ENCODE assay signal across 8 cellular contexts in genomic region chr2:127080226-127080940, GRCh38. TPM values are rescaled to one million over a fixed set of nuclear protein-coding genes. Genes with fewer than 3 reads are reported as not detected.
DNase-seq lines count a peak whose midpoint lies in the region; ATAC-seq and TF ChIP-seq lines count a peak whose summit lies in the region.

No MANE protein-coding gene starts in this region.

- H3K27ac ChIP-seq in CD4-positive, alpha-beta memory T cell (ENCODE audit: low read depth, low read length), result peak overlapping the region; percentile 83
- no peak overlapping the region for H3K27ac ChIP-seq in mesendoderm (ENCODE audit: low read depth, low read length)
- H3K27ac ChIP-seq in upper lobe of right lung, result peak overlapping the region; percentile 66

- no peak overlapping the region for H2BK15ac ChIP-seq in mesendoderm (replicated peaks; ENCODE audit: low read depth)

- H4K5ac ChIP-seq in mesendoderm (ENCODE audit: low read length), result no peak overlapping the region

- H3K9ac ChIP-seq in mesendoderm (ENCODE audit: low read length), result no peak overlapping the region

- peaks cover 7% of the 10 kb centered on the region for H3K79me1 ChIP-seq in mesendoderm (ENCODE audit: low read length)

- intact Hi-C loops in CD4-positive, alpha-beta memory T cell (cut with micrococcal nuclease), result loop anchor here (2.0 to 10.0 kb wide), 4 partner anchors 56 to 444 kb away; partner anchors contain the start of genes ERCC3, IWS1 and PROC
- intact Hi-C loops in upper lobe of right lung (cut with DNase I), result no loop called here

- H3K27me3 ChIP-seq in CD4-positive, alpha-beta memory T cell (ENCODE audit: insufficient read depth, low read length), result no peaks in the 10 kb centered on the region
- H3K27me3 ChIP-seq in mesendoderm (ENCODE audit: insufficient read depth, low read length, poor library complexity) (no peaks in the 10 kb centered on the region), upper lobe of right lung (no peaks in the 10 kb centered on the region)

- no peak overlapping the region for H4K8ac ChIP-seq in mesendoderm (ENCODE audit: low read depth, low read length)

- H3K9me3 ChIP-seq in CD4-positive, alpha-beta memory T cell (ENCODE audit: control insufficient read depth in 1 of 2, low read length in 2 of 2), result no peaks in the 10 kb centered on the region
- no peaks in the 10 kb centered on the region for H3K9me3 ChIP-seq in upper lobe of right lung

- POLR2A ChIA-PET in CD4-positive, alpha-beta memory T cell (lab: Charles Lee; ENCODE audit: partially characterized antibody), result interaction anchor here (0.6 to 7.9 kb wide), 9 partner anchors 14 to 1010 kb away, joined by 3 to 72 read pairs (median 4); partner anchors contain the start of genes BIN1, ERCC3, IWS1 and UGGT1

- no peak overlapping the region for H3K23ac ChIP-seq in mesendoderm (ENCODE audit: low read length)

- ATAC-seq in HG02798 (IDR thresholded peaks at IDR 0.05; ENCODE audit: poor library complexity, unreplicated experiment) (peak; percentile 17), upper lobe of right lung (peak; percentile 40), GM18861 (IDR thresholded peaks at IDR 0.05; ENCODE audit: unreplicated experiment) (no peak)

- H2BK120ac ChIP-seq in mesendoderm (ENCODE audit: low read depth, low read length), result no peak overlapping the region

- H3K4ac ChIP-seq in mesendoderm (ENCODE audit: low read depth, low read length), result no peak overlapping the region

- no peak overlapping the region for H3K4me2 ChIP-seq in mesendoderm (ENCODE audit: low read length)

- H3K9me3 Mint-ChIP-seq in CD4-positive, alpha-beta memory T cell, result no peaks in the 10 kb centered on the region

- no peak overlapping the region for H2AK5ac ChIP-seq in mesendoderm (ENCODE audit: low read length)

- H3K27me3 Mint-ChIP-seq in CD4-positive, alpha-beta memory T cell, result no peaks in the 10 kb centered on the region

- H3K27ac Mint-ChIP-seq in CD4-positive, alpha-beta memory T cell, result peak overlapping the region; percentile 96 to 98 (median 97)

- no peaks in the 10 kb centered on the region for H3K79me2 ChIP-seq in mesendoderm (ENCODE audit: control insufficient read depth, insufficient read depth, low read length)

- peaks cover 81% of the 10 kb centered on the region for H3K4me1 ChIP-seq in CD4-positive, alpha-beta memory T cell (ENCODE audit: insufficient read depth, low read length)
- peaks cover 11% of the 10 kb centered on the region for H3K4me1 ChIP-seq in mesendoderm (ENCODE audit: control insufficient read depth, low read depth, low read length)
- peaks cover 53% of the 10 kb centered on the region for H3K4me1 ChIP-seq in upper lobe of right lung

- peaks cover 5% of the 10 kb centered on the region for H3K36me3 ChIP-seq in CD4-positive, alpha-beta memory T cell (ENCODE audit: insufficient read depth, low read length)
- H3K36me3 ChIP-seq in mesendoderm (ENCODE audit: control insufficient read depth, insufficient read depth, low read length) (no peaks in the 10 kb centered on the region), upper lobe of right lung (no peaks in the 10 kb centered on the region)

- H3K4me3 Mint-ChIP-seq in CD4-positive, alpha-beta memory T cell, result peak overlapping the region; percentile 92 to 96 (median 94)

- peak; percentile 44 to 75 (median 49) for DNase-seq in CD4-positive, alpha-beta memory T cell
- peak; percentile 20 for DNase-seq in activated CD8-positive, alpha-beta memory T cell treated with anti-CD3 and anti-CD28 coated beads, Interleukin-2, amount 50 U/mL, for 24 hours (ENCODE audit: extremely low read depth)
- peak; percentile 65 for DNase-seq in mesendoderm
- no peak for DNase-seq in upper lobe of right lung
- DNase-seq in LoVo (ENCODE audit: low spot score), result no peak
- DNase-seq in NCI-H1694 treated with DMSO at 0.1 percent for 48 hours (lab: John Stamatoyannopoulos, UW), result no peak

- peak overlapping the region; percentile 91 for H3K4me3 ChIP-seq in CD4-positive, alpha-beta memory T cell (ENCODE audit: low read length in 2 of 2)
- no peak overlapping the region for H3K4me3 ChIP-seq in mesendoderm (ENCODE audit: low read length)
- H3K4me3 ChIP-seq in upper lobe of right lung, result peak overlapping the region; percentile 31

- H3K18ac ChIP-seq in mesendoderm (ENCODE audit: low read length), result no peak overlapping the region

- no peak overlapping the region for H3K56ac ChIP-seq in mesendoderm (ENCODE audit: low read length)

- no CpG with 5 or more reads among the region's 14 CpGs for WGBS in mesendoderm (ENCODE audit: extremely low coverage, insufficient coverage, low lambda C conversion rate)

- no peak for TF ChIP-seq CTCF in upper lobe of right lung (IDR thresholded peaks at IDR 0.05)

- CTCF ChIA-PET in CD4-positive, alpha-beta memory T cell (lab: Charles Lee; ENCODE audit: partially characterized antibody), result interaction anchor here (0.8 to 7.9 kb wide), 5 partner anchors 12 to 33 kb away, joined by 3 to 74 read pairs (median 3); no protein-coding TSS in a partner anchor

- peaks cover 0 to 16% of the 10 kb centered on the region in 2 donors for H3K36me3 Mint-ChIP-seq in CD4-positive, alpha-beta memory T cell

- no peak overlapping the region for H2BK5ac ChIP-seq in mesendoderm (ENCODE audit: low read length)

- H3K4me1 Mint-ChIP-seq in CD4-positive, alpha-beta memory T cell, result peaks cover 53 to 94% (median 68%) of the 10 kb centered on the region in 4 donors

RNA-seq across cellular contexts. Expression of gene BIN1, which starts 26.6 kb away (rescaled TPM):
- total RNA-seq in CD4-positive, alpha-beta memory T cell, result 100 to 1,000 TPM in 1 of 2 experiments, 10 to 100 TPM in 1; 99.4 to 103 TPM
- polyA plus RNA-seq in CD4-positive, alpha-beta memory T cell, result 100 to 1,000 TPM; 141 to 163 TPM
- 18.7 TPM for polyA plus RNA-seq in mesendoderm (2013, experiment 1 of 2)
- polyA plus RNA-seq in mesendoderm (2013, experiment 2 of 2), result 20.2 TPM
- 33.4 TPM for total RNA-seq in upper lobe of right lung

Comparison
In these comparisons a context has a peak if more than half of its experiments do, and no peak if none do; other contexts are left out.
1. DNase-seq: peak in CD4-positive, alpha-beta memory T cell (5 of 5), activated CD8-positive, alpha-beta memory T cell treated with anti-CD3 and anti-CD28 coated beads, Interleukin-2, amount 50 U/mL, for 24 hours (single experiment) and mesendoderm (single experiment); none in upper lobe of right lung (single experiment), LoVo (single experiment) and NCI-H1694 treated with DMSO at 0.1 percent for 48 hours (single experiment).